1 cellular context compared by ENCODE assay signal in the genomic region with DNA sequence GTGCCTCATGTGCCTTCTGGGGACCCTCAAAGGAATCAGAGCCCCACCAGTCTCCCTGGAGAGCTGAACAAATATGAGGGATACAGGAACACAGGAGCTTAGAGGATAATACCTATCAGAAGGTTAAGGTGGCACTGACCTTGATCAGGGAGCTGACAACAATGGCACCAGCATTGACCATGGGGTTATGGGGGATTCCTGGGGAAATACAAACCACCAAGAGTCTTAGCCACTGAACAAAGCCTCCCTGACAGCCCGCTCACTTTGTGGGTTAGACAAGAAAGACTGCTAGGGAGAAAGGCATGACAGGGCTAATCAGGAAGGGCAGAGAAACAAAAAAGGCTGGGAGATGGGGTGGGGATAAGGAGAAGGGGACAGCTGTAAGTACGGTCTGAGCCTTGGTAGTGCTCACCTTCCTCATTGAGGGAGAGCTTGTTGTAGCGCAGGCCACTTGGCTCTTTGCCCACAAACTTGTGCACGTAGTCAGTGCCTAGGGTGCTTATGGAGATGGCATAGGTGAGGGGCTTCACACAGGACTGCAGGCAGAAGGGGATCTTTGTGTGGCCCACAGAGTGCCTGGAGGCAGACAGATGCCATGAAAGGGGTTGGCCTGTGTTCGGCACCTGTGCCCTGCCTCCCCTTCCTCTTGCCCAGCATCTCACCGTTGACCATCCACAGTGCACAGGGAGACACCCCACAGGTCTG.
TF ChIP-seq lines count a peak whose summit lies in the region.

No MANE protein-coding gene starts in this region.

TF ChIP-seq in GM23338, 12 proteins besides CTCF, POLR2A, EP300 and RAD21 (continued from another document):
- TF ChIP-seq, protein P1, sequence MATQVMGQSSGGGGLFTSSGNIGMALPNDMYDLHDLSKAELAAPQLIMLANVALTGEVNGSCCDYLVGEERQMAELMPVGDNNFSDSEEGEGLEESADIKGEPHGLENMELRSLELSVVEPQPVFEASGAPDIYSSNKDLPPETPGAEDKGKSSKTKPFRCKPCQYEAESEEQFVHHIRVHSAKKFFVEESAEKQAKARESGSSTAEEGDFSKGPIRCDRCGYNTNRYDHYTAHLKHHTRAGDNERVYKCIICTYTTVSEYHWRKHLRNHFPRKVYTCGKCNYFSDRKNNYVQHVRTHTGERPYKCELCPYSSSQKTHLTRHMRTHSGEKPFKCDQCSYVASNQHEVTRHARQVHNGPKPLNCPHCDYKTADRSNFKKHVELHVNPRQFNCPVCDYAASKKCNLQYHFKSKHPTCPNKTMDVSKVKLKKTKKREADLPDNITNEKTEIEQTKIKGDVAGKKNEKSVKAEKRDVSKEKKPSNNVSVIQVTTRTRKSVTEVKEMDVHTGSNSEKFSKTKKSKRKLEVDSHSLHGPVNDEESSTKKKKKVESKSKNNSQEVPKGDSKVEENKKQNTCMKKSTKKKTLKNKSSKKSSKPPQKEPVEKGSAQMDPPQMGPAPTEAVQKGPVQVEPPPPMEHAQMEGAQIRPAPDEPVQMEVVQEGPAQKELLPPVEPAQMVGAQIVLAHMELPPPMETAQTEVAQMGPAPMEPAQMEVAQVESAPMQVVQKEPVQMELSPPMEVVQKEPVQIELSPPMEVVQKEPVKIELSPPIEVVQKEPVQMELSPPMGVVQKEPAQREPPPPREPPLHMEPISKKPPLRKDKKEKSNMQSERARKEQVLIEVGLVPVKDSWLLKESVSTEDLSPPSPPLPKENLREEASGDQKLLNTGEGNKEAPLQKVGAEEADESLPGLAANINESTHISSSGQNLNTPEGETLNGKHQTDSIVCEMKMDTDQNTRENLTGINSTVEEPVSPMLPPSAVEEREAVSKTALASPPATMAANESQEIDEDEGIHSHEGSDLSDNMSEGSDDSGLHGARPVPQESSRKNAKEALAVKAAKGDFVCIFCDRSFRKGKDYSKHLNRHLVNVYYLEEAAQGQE (IDR thresholded peaks at IDR 0.05; ENCODE audit: unreplicated experiment): no peak
- TF ChIP-seq CREB1 (CRISPR knock-in tag; IDR thresholded peaks at IDR 0.05; ENCODE audit: low read depth): no peak
